10 cellular contexts compared by ENCODE assay signal in the genomic region with DNA sequence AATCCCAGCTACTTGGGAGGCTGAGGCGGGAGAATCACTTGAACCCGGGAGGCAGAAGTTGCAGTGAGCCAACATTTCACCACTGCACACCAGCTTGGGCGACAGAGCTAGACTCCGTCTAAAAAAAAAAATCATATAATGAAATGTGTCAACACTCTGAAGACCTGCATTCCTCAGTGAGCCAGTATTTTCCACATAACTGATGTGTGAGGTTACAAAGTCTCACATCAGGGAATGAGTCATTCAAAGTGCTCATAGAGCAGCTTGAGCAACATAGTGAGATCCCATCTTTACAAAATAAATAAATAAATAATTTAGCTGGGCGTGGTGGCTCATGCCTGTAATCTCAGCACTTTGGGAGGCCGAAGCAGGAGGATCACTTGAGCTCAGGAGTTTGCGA.
DNase-seq lines count a peak whose midpoint lies in the region; ATAC-seq and TF ChIP-seq lines count a peak whose summit lies in the region.
"Had no signal": no experiment of that assay in that cellular context is flagged by ENCODE, and none has a peak within 500 bp of the region (broad histone marks: within the 10 kb centered on the region; RNA-seq: fewer than 3 reads in every experiment).

No MANE protein-coding gene starts in this region.

- peak; percentile 13 for DNase-seq in activated CD4-positive, alpha-beta memory T cell treated with anti-CD3 and anti-CD28 coated beads for 36 hours
- no peak for DNase-seq in activated CD4-positive, alpha-beta memory T cell treated with anti-CD3 and anti-CD28 coated beads, Interleukin-2, amount 10 ng/mL, durations not matched to agents 7 days and 5 days
- DNase-seq in PC-9 (peak; percentile 18 to 91), heart left ventricle (no peak), HUDEP-2 (lab: John Stamatoyannopoulos, UW; ENCODE audit: unreplicated experiment in 76 of 76) (no peak), right cardiac atrium (no peak)
- no peak for DNase-seq in stimulated activated effector memory CD8-positive, alpha-beta T cell treated with anti-CD3 and anti-CD28 coated beads, Interleukin-12 subunit alpha, Interleukin-12 subunit beta, amount 100 ng/mL, for 72 hours (ENCODE audit: low spot score in 2 of 2)
- DNase-seq: Right ventricle myocardium superior had no signal

- ATAC-seq in esophagus mucosa (peak; percentile 72), heart left ventricle (no peak), right cardiac atrium (no peak)
- peak; percentile 74 for ATAC-seq in stimulated activated effector memory CD8-positive, alpha-beta T cell treated with anti-CD3 and anti-CD28 coated beads, Interleukin-12 subunit alpha, Interleukin-12 subunit beta, amount 100 ng/mL, for 72 hours

- H3K4me3 ChIP-seq in PC-9 (no peak overlapping the region), heart left ventricle (no peak overlapping the region), right cardiac atrium (ENCODE audit: low read length) (no peak overlapping the region)

- H3K4me2 ChIP-seq in PC-9, result no peak overlapping the region

- H3K4me1 ChIP-seq in PC-9 (replicated peaks; ENCODE audit: insufficient read depth), result peaks cover 11% of the 10 kb centered on the region; the same call in 1 of the 2 replicates
- peaks cover 0 to 72% (median 34%) of the 10 kb centered on the region in 12 donors for H3K4me1 ChIP-seq in heart left ventricle
- H3K4me1 ChIP-seq in right cardiac atrium (ENCODE audit: control insufficient read depth, insufficient read depth, low read length), result peaks cover 2% of the 10 kb centered on the region

- no peak for TF ChIP-seq POLR2A in heart left ventricle (IDR thresholded peaks at IDR 0.05)

- H3K9me3 ChIP-seq in PC-9 (ENCODE audit: insufficient read depth, low read depth) (no peaks in the 10 kb centered on the region), heart left ventricle (no peaks in the 10 kb centered on the region), right cardiac atrium (ENCODE audit: control insufficient read depth, low read length) (no peaks in the 10 kb centered on the region)

- H3K27ac Mint-ChIP-seq in activated CD4-positive, alpha-beta memory T cell treated with anti-CD3 and anti-CD28 coated beads for 36 hours, result no peak overlapping the region
- H3K27ac Mint-ChIP-seq in activated CD4-positive, alpha-beta memory T cell treated with anti-CD3 and anti-CD28 coated beads, Interleukin-2, amount 10 ng/mL, durations not matched to agents 7 days and 5 days, result no peak overlapping the region
- H3K27ac Mint-ChIP-seq in stimulated activated effector memory CD8-positive, alpha-beta T cell treated with anti-CD3 and anti-CD28 coated beads, Interleukin-12 subunit alpha, Interleukin-12 subunit beta, amount 100 ng/mL, for 72 hours, result no peak overlapping the region

- peaks cover 13% of the 10 kb centered on the region for H3K4me1 Mint-ChIP-seq in activated CD4-positive, alpha-beta memory T cell treated with anti-CD3 and anti-CD28 coated beads for 36 hours (ENCODE audit: low read depth)
- H3K4me1 Mint-ChIP-seq in activated CD4-positive, alpha-beta memory T cell treated with anti-CD3 and anti-CD28 coated beads, Interleukin-2, amount 10 ng/mL, durations not matched to agents 7 days and 5 days, result no peaks in the 10 kb centered on the region
- peaks cover 6% of the 10 kb centered on the region for H3K4me1 Mint-ChIP-seq in stimulated activated effector memory CD8-positive, alpha-beta T cell treated with anti-CD3 and anti-CD28 coated beads, Interleukin-12 subunit alpha, Interleukin-12 subunit beta, amount 100 ng/mL, for 72 hours

- TF ChIP-seq CTCF in PC-9 (conservative IDR thresholded peaks at IDR 0.05) (no peak), heart left ventricle (IDR thresholded peaks at IDR 0.05) (no peak)

- BruUV-seq in PC-9 (replicated peaks; lab: Mats Ljungman, UMichigan), result no TSS peak

- peak overlapping the region; percentile 59; the same call in 1 of the 2 replicates for H3K27ac ChIP-seq in PC-9
- peak overlapping the region in 2 of 12 donors; percentile 13 for H3K27ac ChIP-seq in heart left ventricle
- H3K27ac ChIP-seq in right cardiac atrium (ENCODE audit: low read length), result no peak overlapping the region

- H3F3A ChIP-seq in PC-9 (ENCODE audit: insufficient read depth, low read depth), result peaks cover 8% of the 10 kb centered on the region; the same call in 1 of the 2 replicates

- H3K27me3 Mint-ChIP-seq in activated CD4-positive, alpha-beta memory T cell treated with anti-CD3 and anti-CD28 coated beads for 36 hours, result peaks cover 6% of the 10 kb centered on the region
- no peaks in the 10 kb centered on the region for H3K27me3 Mint-ChIP-seq in activated CD4-positive, alpha-beta memory T cell treated with anti-CD3 and anti-CD28 coated beads, Interleukin-2, amount 10 ng/mL, durations not matched to agents 7 days and 5 days

- 68 to 80% (median 77%) methylated on average over 7 of the region's 7 CpGs for WGBS in heart left ventricle, 4 donors
- WGBS in right cardiac atrium, result 81% methylated on average over 7 of the region's 7 CpGs

- H3K9me3 Mint-ChIP-seq in activated CD4-positive, alpha-beta memory T cell treated with anti-CD3 and anti-CD28 coated beads for 36 hours, result no peaks in the 10 kb centered on the region
- no peaks in the 10 kb centered on the region for H3K9me3 Mint-ChIP-seq in activated CD4-positive, alpha-beta memory T cell treated with anti-CD3 and anti-CD28 coated beads, Interleukin-2, amount 10 ng/mL, durations not matched to agents 7 days and 5 days
- no peaks in the 10 kb centered on the region for H3K9me3 Mint-ChIP-seq in stimulated activated effector memory CD8-positive, alpha-beta T cell treated with anti-CD3 and anti-CD28 coated beads, Interleukin-12 subunit alpha, Interleukin-12 subunit beta, amount 100 ng/mL, for 72 hours

- no peaks in the 10 kb centered on the region for H3K9me2 ChIP-seq in PC-9 (ENCODE audit: insufficient read depth)

- H3K4me3 Mint-ChIP-seq in activated CD4-positive, alpha-beta memory T cell treated with anti-CD3 and anti-CD28 coated beads for 36 hours, result no peak overlapping the region
- H3K4me3 Mint-ChIP-seq in activated CD4-positive, alpha-beta memory T cell treated with anti-CD3 and anti-CD28 coated beads, Interleukin-2, amount 10 ng/mL, durations not matched to agents 7 days and 5 days, result no peak overlapping the region
- H3K4me3 Mint-ChIP-seq in stimulated activated effector memory CD8-positive, alpha-beta T cell treated with anti-CD3 and anti-CD28 coated beads, Interleukin-12 subunit alpha, Interleukin-12 subunit beta, amount 100 ng/mL, for 72 hours, result no peak overlapping the region

- H3K27me3 ChIP-seq in PC-9 (ENCODE audit: insufficient read depth, low read depth) (no peaks in the 10 kb centered on the region), heart left ventricle (no peaks in the 10 kb centered on the region), right cardiac atrium (ENCODE audit: control insufficient read depth, insufficient read depth) (no peaks in the 10 kb centered on the region)

- H3K36me3 Mint-ChIP-seq in activated CD4-positive, alpha-beta memory T cell treated with anti-CD3 and anti-CD28 coated beads for 36 hours, result no peaks in the 10 kb centered on the region
- no peaks in the 10 kb centered on the region for H3K36me3 Mint-ChIP-seq in activated CD4-positive, alpha-beta memory T cell treated with anti-CD3 and anti-CD28 coated beads, Interleukin-2, amount 10 ng/mL, durations not matched to agents 7 days and 5 days (ENCODE audit: low read depth)
- no peaks in the 10 kb centered on the region for H3K36me3 Mint-ChIP-seq in stimulated activated effector memory CD8-positive, alpha-beta T cell treated with anti-CD3 and anti-CD28 coated beads, Interleukin-12 subunit alpha, Interleukin-12 subunit beta, amount 100 ng/mL, for 72 hours
- H3K36me3 Mint-ChIP-seq: brain had no signal

- CTCF ChIA-PET in activated CD4-positive, alpha-beta memory T cell treated with anti-CD3 and anti-CD28 coated beads for 36 hours (lab: Charles Lee), result interaction anchor here (1.3 kb wide), 1 partner anchor 40 kb away, joined by 3 read pairs; no protein-coding TSS in a partner anchor
- CTCF ChIA-PET in activated CD4-positive, alpha-beta memory T cell treated with anti-CD3 and anti-CD28 coated beads, Interleukin-2, amount 10 ng/mL, durations not matched to agents 7 days and 5 days (lab: Charles Lee), result no interaction called here
- CTCF ChIA-PET in PC-9 (lab: Charles Lee), result interaction anchor here (0.7 kb wide), 1 partner anchor 20 kb away, joined by 3 read pairs; no protein-coding TSS in a partner anchor

- POLR2A ChIA-PET in activated CD4-positive, alpha-beta memory T cell treated with anti-CD3 and anti-CD28 coated beads for 36 hours (lab: Charles Lee), result interaction anchor here (0.7 kb wide), 1 partner anchor 147 kb away, joined by 5 read pairs; no protein-coding TSS in a partner anchor
- POLR2A ChIA-PET in activated CD4-positive, alpha-beta memory T cell treated with anti-CD3 and anti-CD28 coated beads, Interleukin-2, amount 10 ng/mL, durations not matched to agents 7 days and 5 days (lab: Charles Lee), result no interaction called here
- POLR2A ChIA-PET in PC-9 (lab: Charles Lee; ENCODE audit: unreplicated experiment), result interaction anchor here (0.7 to 0.8 kb wide), 2 partner anchors 31 to 48 kb away, joined by 4 to 7 read pairs; no protein-coding TSS in a partner anchor

- H3K79me2 ChIP-seq in PC-9 (ENCODE audit: low read depth), result no peaks in the 10 kb centered on the region

- H3K36me3 ChIP-seq in PC-9 (ENCODE audit: low read depth), result no peaks in the 10 kb centered on the region
- no peaks in the 10 kb centered on the region for H3K36me3 ChIP-seq in heart left ventricle

- intact Hi-C loops in activated CD4-positive, alpha-beta memory T cell treated with anti-CD3 and anti-CD28 coated beads for 36 hours (cut with micrococcal nuclease), result loop anchor here (1.0 to 5.0 kb wide), 2 partner anchors 39 to 220 kb away; no protein-coding TSS in a partner anchor
- intact Hi-C loops in PC-9 (cut with micrococcal nuclease; ENCODE audit: unreplicated experiment), result loop anchor here (5.0 kb wide), 1 partner anchor 46 kb away; no protein-coding TSS in a partner anchor
- intact Hi-C loops in heart left ventricle (cut with DNase I), result loop anchor here in 2 of 10 donors (10.0 kb wide), 1 partner anchor 54 kb away; no protein-coding TSS in a partner anchor
- intact Hi-C loops in right cardiac atrium (cut with DNase I), result no loop called here

- H2AFZ ChIP-seq in PC-9, result no peak overlapping the region

- no peaks in the 10 kb centered on the region for H4K20me1 ChIP-seq in PC-9 (ENCODE audit: insufficient read depth)

Comparison
In these comparisons a context has a peak if more than half of its experiments do, and no peak if none do; other contexts are left out.
1. DNase-seq: peak in activated CD4-positive, alpha-beta memory T cell treated with anti-CD3 and anti-CD28 coated beads for 36 hours (single experiment) and PC-9 (2 of 2); none in activated CD4-positive, alpha-beta memory T cell treated with anti-CD3 and anti-CD28 coated beads, Interleukin-2, amount 10 ng/mL, durations not matched to agents 7 days and 5 days (single experiment), stimulated activated effector memory CD8-positive, alpha-beta T cell treated with anti-CD3 and anti-CD28 coated beads, Interleukin-12 subunit alpha, Interleukin-12 subunit beta, amount 100 ng/mL, for 72 hours (0 of 2), heart left ventricle (0 of 5), HUDEP-2 (0 of 76) and right cardiac atrium (0 of 3).
2. ATAC-seq: peak in esophagus mucosa (single experiment) and stimulated activated effector memory CD8-positive, alpha-beta T cell treated with anti-CD3 and anti-CD28 coated beads, Interleukin-12 subunit alpha, Interleukin-12 subunit beta, amount 100 ng/mL, for 72 hours (single experiment); none in heart left ventricle (0 of 4) and right cardiac atrium (0 of 2).
3. intact Hi-C loops: an anchor here in activated CD4-positive, alpha-beta memory T cell treated with anti-CD3 and anti-CD28 coated beads for 36 hours (1.0 to 5.0 kb wide) and PC-9 (5.0 kb wide); none called in right cardiac atrium.